ENCODE assay signal across 8 cellular contexts in genomic region chr15:68550498-68551295, GRCh38. TPM values are rescaled to one million over a fixed set of nuclear protein-coding genes. Genes with fewer than 3 reads are reported as not detected.
DNase-seq lines count a peak whose midpoint lies in the region; ATAC-seq, FAIRE-seq and TF ChIP-seq lines count a peak whose summit lies in the region.

No MANE protein-coding gene starts in this region.

- H3K4me1 Mint-ChIP-seq in CD4-positive, alpha-beta T cell (ENCODE audit: low read depth) = no peaks in the 10 kb centered on the region
- peaks cover 9% of the 10 kb centered on the region for H3K4me1 Mint-ChIP-seq in activated T-helper 2 cell treated with anti-CD3 and anti-CD28 coated beads, Interferon-gamma antibody, Interleukin-2, Interleukin-4, amounts not matched to agents 10 μg/mL and 5 μg/mL and 100 μg/mL, durations not matched to agents 14 hours and 24 hours and 36 hours (ENCODE audit: low read depth)

- no peak overlapping the region for H3K27ac Mint-ChIP-seq in CD4-positive, alpha-beta T cell
- no peak overlapping the region for H3K27ac Mint-ChIP-seq in activated T-helper 2 cell treated with anti-CD3 and anti-CD28 coated beads, Interferon-gamma antibody, Interleukin-2, Interleukin-4, amounts not matched to agents 10 μg/mL and 5 μg/mL and 100 μg/mL, durations not matched to agents 14 hours and 24 hours and 36 hours

- H3K9me3 Mint-ChIP-seq in CD4-positive, alpha-beta T cell = no peaks in the 10 kb centered on the region
- no peaks in the 10 kb centered on the region for H3K9me3 Mint-ChIP-seq in activated T-helper 2 cell treated with anti-CD3 and anti-CD28 coated beads, Interferon-gamma antibody, Interleukin-2, Interleukin-4, amounts not matched to agents 10 μg/mL and 5 μg/mL and 100 μg/mL, durations not matched to agents 14 hours and 24 hours and 36 hours

- no peak overlapping the region for H2BK5ac ChIP-seq in trophoblast cell (ENCODE audit: low read depth, low read length, poor library complexity)

- peak; percentile 94 for TF ChIP-seq CTCF in CD4-positive, alpha-beta T cell (IDR thresholded peaks at IDR 0.05)
- TF ChIP-seq CTCF in Panc1 (IDR thresholded peaks at IDR 0.05) = peak; percentile 94

- POLR2A ChIA-PET in CD4-positive, alpha-beta T cell (lab: Charles Lee) = interaction anchor here (1.5 kb wide), 1 partner anchor 244 kb away, joined by 5 read pairs; no protein-coding TSS in a partner anchor
- POLR2A ChIA-PET in Panc1 (lab: Charles Lee) = no interaction called here

- FAIRE-seq in urothelium cell line (lab: Jason Lieb, UNC) = no peak

- H4K8ac ChIP-seq in trophoblast cell (ENCODE audit: low read depth, low read length) = no peak overlapping the region

- H3K27ac ChIP-seq in CD4-positive, alpha-beta T cell (ENCODE audit: low read depth, low read length) = no peak overlapping the region
- H3K27ac ChIP-seq in Panc1 (ENCODE audit: low read length) (no peak overlapping the region), trophoblast cell (ENCODE audit: low read depth, low read length) (no peak overlapping the region)

- H3K4me2 ChIP-seq in trophoblast cell (ENCODE audit: low read length) = no peak overlapping the region

- H3K36me3 ChIP-seq in Panc1 (ENCODE audit: control insufficient read depth, insufficient read depth, low read length) (no peaks in the 10 kb centered on the region), trophoblast cell (ENCODE audit: control insufficient read depth in 1 of 2, insufficient read depth in 2 of 2, low read length in 2 of 2) (no peaks in the 10 kb centered on the region)

- no peaks in the 10 kb centered on the region for H3K79me2 ChIP-seq in trophoblast cell (ENCODE audit: control insufficient read depth, insufficient read depth, low read length, poor library complexity)

- no peak overlapping the region for H2BK12ac ChIP-seq in trophoblast cell (ENCODE audit: low read length)

- no peaks in the 10 kb centered on the region for H3K79me1 ChIP-seq in trophoblast cell (ENCODE audit: low read length)

- H3K4me1 ChIP-seq in Panc1 (ENCODE audit: control insufficient read depth, insufficient read depth, low read length) (no peaks in the 10 kb centered on the region; the same call in 1 of the 2 replicates), trophoblast cell (ENCODE audit: control insufficient read depth in 1 of 2, insufficient read depth in 2 of 2, low read length in 2 of 2) (peaks cover 7% of the 10 kb centered on the region in 2 experiments)

- no peak overlapping the region for H4K91ac ChIP-seq in trophoblast cell (ENCODE audit: low read depth, low read length)

- no peak overlapping the region for H3K14ac ChIP-seq in trophoblast cell (ENCODE audit: low read length)

- H4K12ac ChIP-seq in trophoblast cell (ENCODE audit: low read depth, low read length) = no peak overlapping the region

- no peak overlapping the region for H3K4ac ChIP-seq in trophoblast cell (ENCODE audit: low read depth, low read length)

- in situ Hi-C loops in Panc1 (cut with HindIII; ENCODE audit: low pct_unique_long_range_greater_than_20kb, low sequenced_read_pairs) = no loop called here

- H3K27me3 Mint-ChIP-seq in CD4-positive, alpha-beta T cell = peaks cover 54% of the 10 kb centered on the region
- H3K27me3 Mint-ChIP-seq in activated T-helper 2 cell treated with anti-CD3 and anti-CD28 coated beads, Interferon-gamma antibody, Interleukin-2, Interleukin-4, amounts not matched to agents 10 μg/mL and 5 μg/mL and 100 μg/mL, durations not matched to agents 14 hours and 24 hours and 36 hours (ENCODE audit: low read depth) = peaks cover 31% of the 10 kb centered on the region

- no peaks in the 10 kb centered on the region for H3K9me3 ChIP-seq in CD4-positive, alpha-beta T cell (ENCODE audit: control insufficient read depth, low read length)
- H3K9me3 ChIP-seq in Panc1 (ENCODE audit: control insufficient read depth, insufficient read depth, low read depth, low read length) (no peaks in the 10 kb centered on the region), trophoblast cell (ENCODE audit: insufficient read depth, low read depth, low read length) (peaks cover 4% of the 10 kb centered on the region)

- ATAC-seq in CD4-positive, alpha-beta T cell (ENCODE audit: poor library complexity) = no peak
- ATAC-seq in Panc1 = peak; percentile 59; the same call in 1 of the 2 replicates
- no peak for ATAC-seq in GM19324 (IDR thresholded peaks at IDR 0.05; ENCODE audit: low FRiP score, unreplicated experiment)

- H3K23ac ChIP-seq in trophoblast cell (ENCODE audit: low read length) = no peak overlapping the region

- WGBS in trophoblast cell (ENCODE audit: extremely low coverage, insufficient coverage, insufficient read length) = no CpG with 5 or more reads among the region's 20 CpGs

- no peak overlapping the region for H3K18ac ChIP-seq in trophoblast cell (ENCODE audit: low read length)

- no TSS peak for BruUV-seq in Panc1 (replicated peaks; lab: Mats Ljungman, UMichigan)

- intact Hi-C loops in CD4-positive, alpha-beta T cell (cut with DNase I, micrococcal nuclease) = loop anchor here (2.0 to 5.0 kb wide), 5 partner anchors 124 to 374 kb away; no protein-coding TSS in a partner anchor
- intact Hi-C loops in Panc1 (cut with micrococcal nuclease; ENCODE audit: unreplicated experiment) = no loop called here
- intact Hi-C loops in activated T-helper 2 cell treated with anti-CD3 and anti-CD28 coated beads, Interferon-gamma antibody, Interleukin-2, Interleukin-4, amounts not matched to agents 10 μg/mL and 5 μg/mL and 100 μg/mL, durations not matched to agents 14 hours and 24 hours and 36 hours (cut with micrococcal nuclease) = loop anchor here (1.0 to 5.0 kb wide), 2 partner anchors 325 to 372 kb away; no protein-coding TSS in a partner anchor

- peak; percentile 59 to 82 (median 68) for DNase-seq in CD4-positive, alpha-beta T cell
- DNase-seq in HK-2 (ENCODE audit: unreplicated experiment) (peak; percentile 46), Panc1 (ENCODE audit: low read depth, low spot score) (peak; percentile 38), germinal center (ENCODE audit: low spot score) (peak; percentile 72), trophoblast cell (peak; percentile 32 to 80), urothelium cell line (ENCODE audit: low spot score) (peak; percentile 79)
- DNase-seq in activated T-helper 2 cell treated with anti-CD3 and anti-CD28 coated beads, Interferon-gamma antibody, Interleukin-2, Interleukin-4, amounts not matched to agents 10 μg/mL and 5 μg/mL and 100 μg/mL, durations not matched to agents 14 hours and 24 hours and 36 hours (ENCODE audit: low spot score) = peak; percentile 57

- H3K9ac ChIP-seq in trophoblast cell (ENCODE audit: low read length) = no peak overlapping the region

- no peaks in the 10 kb centered on the region for H3K36me3 Mint-ChIP-seq in CD4-positive, alpha-beta T cell (ENCODE audit: low read depth)
- no peaks in the 10 kb centered on the region for H3K36me3 Mint-ChIP-seq in activated T-helper 2 cell treated with anti-CD3 and anti-CD28 coated beads, Interferon-gamma antibody, Interleukin-2, Interleukin-4, amounts not matched to agents 10 μg/mL and 5 μg/mL and 100 μg/mL, durations not matched to agents 14 hours and 24 hours and 36 hours (ENCODE audit: low read depth)

- no peak overlapping the region for H3K4me3 Mint-ChIP-seq in CD4-positive, alpha-beta T cell
- H3K4me3 Mint-ChIP-seq in activated T-helper 2 cell treated with anti-CD3 and anti-CD28 coated beads, Interferon-gamma antibody, Interleukin-2, Interleukin-4, amounts not matched to agents 10 μg/mL and 5 μg/mL and 100 μg/mL, durations not matched to agents 14 hours and 24 hours and 36 hours (ENCODE audit: low read depth) = no peak overlapping the region

- no peak overlapping the region for H2AFZ ChIP-seq in trophoblast cell (ENCODE audit: insufficient read depth, low read length, poor library complexity)

- CTCF ChIA-PET in CD4-positive, alpha-beta T cell (lab: Charles Lee) = interaction anchor here (0.9 to 2.1 kb wide), 3 partner anchors 9 to 374 kb away, joined by 3 to 10 read pairs (median 9); no protein-coding TSS in a partner anchor
- CTCF ChIA-PET in Panc1 (lab: Charles Lee) = interaction anchor here (0.6 to 1.8 kb wide), 9 partner anchors 9 to 1065 kb away, joined by 3 to 17 read pairs (median 6); no protein-coding TSS in a partner anchor

- H2BK120ac ChIP-seq in trophoblast cell (ENCODE audit: insufficient read depth, low read length, poor library complexity) = no peak overlapping the region

- H3K27me3 ChIP-seq in CD4-positive, alpha-beta T cell (ENCODE audit: control insufficient read depth, insufficient read depth, low read length) = peaks cover 11% of the 10 kb centered on the region
- H3K27me3 ChIP-seq in Panc1 (ENCODE audit: control insufficient read depth, insufficient read depth, low read length) (no peaks in the 10 kb centered on the region), trophoblast cell (ENCODE audit: insufficient read depth, low read length) (no peaks in the 10 kb centered on the region)

- H2AK5ac ChIP-seq in trophoblast cell (ENCODE audit: low read length) = peak overlapping the region; percentile 24

- H3K4me3 ChIP-seq in Panc1 (ENCODE audit: low read depth in 2 of 2, low read length in 2 of 2) (no peak overlapping the region), trophoblast cell (ENCODE audit: low read depth, low read length) (no peak overlapping the region)

RNA-seq across cellular contexts. Expression of gene CORO2B, which starts 28.1 kb away (rescaled TPM):
- total RNA-seq in CD4-positive, alpha-beta T cell = not detected
- total RNA-seq in Panc1 (2021; ENCODE audit: unreplicated experiment) = 0.36 TPM
- 0.13 TPM for polyA plus RNA-seq in Panc1 (2012; ENCODE audit: insufficient read length)
- total RNA-seq in activated T-helper 2 cell treated with anti-CD3 and anti-CD28 coated beads, Interferon-gamma antibody, Interleukin-2, Interleukin-4, amounts not matched to agents 10 μg/mL and 5 μg/mL and 100 μg/mL, durations not matched to agents 14 hours and 24 hours and 36 hours = 0.41 and 0.43 TPM in 2 replicates
- 0.22 and 0.24 TPM in 2 replicates for polyA plus RNA-seq in trophoblast cell (2013)
